ENCODE assay signal across 11 cellular contexts in the genomic region with DNA sequence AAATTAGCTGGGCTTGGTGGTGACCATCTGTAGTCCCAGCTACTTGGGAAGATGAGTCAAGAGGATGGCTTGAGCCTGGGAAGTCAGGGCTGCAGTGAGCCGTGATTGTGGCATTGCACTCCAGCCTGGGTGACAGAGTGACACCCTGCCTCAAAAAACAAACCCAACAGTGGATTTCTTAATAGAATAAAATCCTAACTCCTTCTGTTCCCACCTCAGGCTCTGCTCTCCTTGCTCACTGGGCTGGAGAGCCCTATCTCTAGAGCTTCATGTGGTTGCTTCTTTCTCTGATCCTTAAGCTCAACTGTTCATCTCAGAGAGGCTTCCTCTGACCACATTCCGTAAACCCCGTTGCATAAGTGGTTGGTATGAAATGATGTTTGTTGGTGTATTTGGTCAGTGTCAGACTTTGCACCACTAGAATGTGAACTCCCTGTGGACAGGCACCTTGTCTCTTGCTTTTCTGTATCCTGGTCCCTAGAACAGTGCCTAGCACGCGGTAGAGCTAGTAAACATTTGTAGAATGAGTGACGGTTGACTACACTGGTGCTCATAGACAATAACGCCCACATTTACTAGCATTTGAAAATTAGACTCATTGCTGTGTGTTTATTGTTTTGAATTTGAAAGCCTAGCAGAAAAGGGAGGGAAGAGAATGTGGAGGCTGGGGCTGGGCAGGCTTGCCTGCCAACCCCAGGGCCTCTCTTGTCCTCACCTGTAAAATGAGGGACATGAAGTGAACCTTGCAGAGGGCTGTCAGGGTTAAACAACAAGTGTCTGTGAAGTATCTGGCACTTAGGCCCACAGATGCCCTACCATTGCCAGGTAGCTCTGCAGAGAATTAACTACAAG. TPM values are rescaled to one million over a fixed set of nuclear protein-coding genes. Genes with fewer than 3 reads are reported as not detected.
DNase-seq lines count a peak whose midpoint lies in the region; ATAC-seq, FAIRE-seq and TF ChIP-seq lines count a peak whose summit lies in the region.
"Had no signal": no experiment of that assay in that cellular context is flagged by ENCODE, and none has a peak within 500 bp of the region (broad histone marks: within the 10 kb centered on the region; RNA-seq: fewer than 3 reads in every experiment).

No MANE protein-coding gene starts in this region.

- peak overlapping the region; percentile 43 for H3K9ac ChIP-seq in astrocyte (ENCODE audit: low read length)

- H3K27ac Mint-ChIP-seq in CD14-positive monocyte (peak overlapping the region; percentile 38 to 92 (median 85)), astrocyte (ENCODE audit: unreplicated experiment) (peak overlapping the region; percentile 91)
- H3K27ac Mint-ChIP-seq in naive thymus-derived CD4-positive, alpha-beta T cell = peak overlapping the region; percentile 39 to 99 (median 84)

- no peaks in the 10 kb centered on the region for H3K27me3 ChIP-seq in astrocyte (ENCODE audit: insufficient read depth, low read length)
- no peaks in the 10 kb centered on the region for H3K27me3 ChIP-seq in naive thymus-derived CD4-positive, alpha-beta T cell (ENCODE audit: control insufficient read depth in 2 of 2, insufficient read depth in 2 of 2, low read length in 2 of 2)

- H3K36me3 Mint-ChIP-seq in CD14-positive monocyte = peaks cover 29 to 34% of the 10 kb centered on the region in 2 donors
- H3K36me3 Mint-ChIP-seq in astrocyte (ENCODE audit: low read depth, unreplicated experiment) = peaks cover 5% of the 10 kb centered on the region
- peaks cover 6 to 26% (median 15%) of the 10 kb centered on the region in 5 donors for H3K36me3 Mint-ChIP-seq in naive thymus-derived CD4-positive, alpha-beta T cell

- no peak overlapping the region for H2AFZ ChIP-seq in astrocyte (ENCODE audit: low read depth, low read length)

- H3K4me3 Mint-ChIP-seq in CD14-positive monocyte = peak overlapping the region in 1 of 2 donors; percentile 32
- peak overlapping the region; percentile 5 for H3K4me3 Mint-ChIP-seq in astrocyte (ENCODE audit: unreplicated experiment)
- H3K4me3 Mint-ChIP-seq in naive thymus-derived CD4-positive, alpha-beta T cell = peak overlapping the region in 9 of 10 donors; percentile 45 to 96 (median 94)

- peaks cover 89% of the 10 kb centered on the region for H3K79me2 ChIP-seq in astrocyte (ENCODE audit: insufficient read depth, low read length)

- ATAC-seq in naive thymus-derived CD4-positive, alpha-beta T cell = no peak
- no peak for ATAC-seq in HG02970 (IDR thresholded peaks at IDR 0.05; ENCODE audit: low FRiP score, unreplicated experiment)

- H3K4me2 ChIP-seq in astrocyte (ENCODE audit: low read length) = peak overlapping the region; percentile 97

- no peak overlapping the region for H3K4me3 ChIP-seq in astrocyte (ENCODE audit: insufficient read depth, low read depth, low read length)
- H3K4me3 ChIP-seq in naive thymus-derived CD4-positive, alpha-beta T cell (ENCODE audit: low read length) = no peak overlapping the region
- H3K4me3 ChIP-seq: thoracic aorta had no signal

- peaks cover 48% of the 10 kb centered on the region for H3K4me1 Mint-ChIP-seq in CD14-positive monocyte
- H3K4me1 Mint-ChIP-seq in astrocyte (ENCODE audit: low read depth, unreplicated experiment) = peaks cover 43% of the 10 kb centered on the region
- peaks cover 30 to 78% (median 73%) of the 10 kb centered on the region in 7 donors for H3K4me1 Mint-ChIP-seq in naive thymus-derived CD4-positive, alpha-beta T cell

- POLR2A ChIA-PET in naive thymus-derived CD4-positive, alpha-beta T cell (lab: Charles Lee) = interaction anchor here (0.6 to 1.7 kb wide), 3 partner anchors 12 to 154 kb away, joined by 3 to 7 read pairs (median 3); no protein-coding TSS in a partner anchor

- CTCF ChIA-PET in naive thymus-derived CD4-positive, alpha-beta T cell (lab: Charles Lee) = interaction anchor here (0.6 kb wide), 1 partner anchor 97 kb away, joined by 3 read pairs; no protein-coding TSS in a partner anchor

- H3K9me3 Mint-ChIP-seq in CD14-positive monocyte (peaks cover 0 to 2% (median 0%) of the 10 kb centered on the region in 7 donors), astrocyte (ENCODE audit: unreplicated experiment) (no peaks in the 10 kb centered on the region)
- H3K9me3 Mint-ChIP-seq in naive thymus-derived CD4-positive, alpha-beta T cell = peaks cover 0 to 4% (median 0%) of the 10 kb centered on the region in 11 donors

- FAIRE-seq in astrocyte (lab: Jason Lieb, UNC) = no peak
- FAIRE-seq: small intestine had no signal

- H3K27ac ChIP-seq in astrocyte (ENCODE audit: low read depth, low read length) = peak overlapping the region; percentile 31
- peak overlapping the region; percentile 85 for H3K27ac ChIP-seq in naive thymus-derived CD4-positive, alpha-beta T cell (ENCODE audit: low read depth, low read length)
- H3K27ac ChIP-seq: thoracic aorta had no signal

- intact Hi-C loops in CD14-positive monocyte (cut with micrococcal nuclease) = no loop called here
- intact Hi-C loops in naive thymus-derived CD4-positive, alpha-beta T cell (cut with micrococcal nuclease) = loop anchor here in 1 of 2 donors (5.0 kb wide), 1 partner anchor 287 kb away; no protein-coding TSS in a partner anchor

- H3K9me3 ChIP-seq in astrocyte (ENCODE audit: insufficient read depth, low read depth, low read length) = no peaks in the 10 kb centered on the region
- no peaks in the 10 kb centered on the region for H3K9me3 ChIP-seq in naive thymus-derived CD4-positive, alpha-beta T cell (ENCODE audit: control insufficient read depth in 2 of 3, low read length in 3 of 3)
- H3K9me3 ChIP-seq: thoracic aorta had no signal

- no peak for DNase-seq in CD14-positive monocyte (ENCODE audit: low spot score)
- peak; percentile 27 for DNase-seq in HCEC 1CT
- peak; percentile 30 for DNase-seq in astrocyte (ENCODE audit: low read depth)
- DNase-seq in naive thymus-derived CD4-positive, alpha-beta T cell = no peak
- no peak for DNase-seq in H4 (ENCODE audit: low spot score)
- no peak for DNase-seq in NCI-H1048 (lab: John Stamatoyannopoulos, UW)
- no peak for DNase-seq in medulla oblongata (ENCODE audit: extremely low spot score)
- DNase-seq: NCI-H446, small intestine had no signal

- H4K20me1 ChIP-seq in astrocyte (ENCODE audit: insufficient read depth, low read length) = peaks cover 84% of the 10 kb centered on the region

- peaks cover 6% of the 10 kb centered on the region for H3K36me3 ChIP-seq in astrocyte (ENCODE audit: insufficient read depth, low read length)
- H3K36me3 ChIP-seq in naive thymus-derived CD4-positive, alpha-beta T cell (ENCODE audit: control insufficient read depth in 2 of 3, insufficient read depth in 3 of 3, low read length in 3 of 3) = peaks cover 5 to 25% (median 7%) of the 10 kb centered on the region in 3 experiments

- no peaks in the 10 kb centered on the region for H3K27me3 Mint-ChIP-seq in CD14-positive monocyte (ENCODE audit: low read depth in 3 of 3)
- no peaks in the 10 kb centered on the region for H3K27me3 Mint-ChIP-seq in astrocyte (ENCODE audit: low read depth, unreplicated experiment)
- no peaks in the 10 kb centered on the region for H3K27me3 Mint-ChIP-seq in naive thymus-derived CD4-positive, alpha-beta T cell

- H3K4me1 ChIP-seq in astrocyte (ENCODE audit: insufficient read depth, low read length) = peaks cover 49% of the 10 kb centered on the region
- peaks cover 22 to 46% of the 10 kb centered on the region in 2 donors for H3K4me1 ChIP-seq in naive thymus-derived CD4-positive, alpha-beta T cell (ENCODE audit: control insufficient read depth in 2 of 2, insufficient read depth in 2 of 2, low read length in 2 of 2)

- TF ChIP-seq CTCF in CD14-positive monocyte (IDR thresholded peaks at IDR 0.05) (no peak), astrocyte (IDR thresholded peaks at IDR 0.05; ENCODE audit: insufficient read depth, low read depth, low read length) (no peak)

RNA-seq across cellular contexts. Expression of a gene that starts 4.2 kb away (rescaled TPM):
- 100 to 1,000 TPM; 118 to 130 TPM for polyA plus RNA-seq in CD14-positive monocyte
- total RNA-seq in astrocyte = 153 and 166 TPM in 2 replicates
- total RNA-seq in naive thymus-derived CD4-positive, alpha-beta T cell = 100 to 1,000 TPM in 3 of 5 experiments, 10 to 100 TPM in 2; 83.0 to 118 (median 107) TPM
- 100 to 1,000 TPM in 1 of 2 donors, 10 to 100 TPM in 1; 91.3 to 105 TPM for polyA plus RNA-seq in naive thymus-derived CD4-positive, alpha-beta T cell
- total RNA-seq in H4 (2014; rRNA removed; shearing (Covaris generic)) = 112 and 119 TPM in 2 replicates

RNA-seq across cellular contexts. Expression of a gene that starts 34.8 kb away (rescaled TPM):
- polyA plus RNA-seq in CD14-positive monocyte = not detected
- 0.41 and 0.65 TPM in 2 replicates for total RNA-seq in astrocyte
- 1 to 10 TPM in 3 of 5 experiments, under 1 TPM in 2; 0.46 to 2.8 (median 2.0) TPM for total RNA-seq in naive thymus-derived CD4-positive, alpha-beta T cell
- polyA plus RNA-seq in naive thymus-derived CD4-positive, alpha-beta T cell = under 1 TPM in 1 of 2 donors, not detected in 1; 0.12 TPM
- 0.04 TPM in 1 of 2 replicates, not detected in the other for total RNA-seq in H4 (2014; rRNA removed; shearing (Covaris generic))

Comparison
In these comparisons a context has a peak if more than half of its experiments do, and no peak if none do; other contexts are left out.
1. DNase-seq: peak in HCEC 1CT (single experiment) and astrocyte (single experiment); none in CD14-positive monocyte (single experiment), naive thymus-derived CD4-positive, alpha-beta T cell (0 of 9), H4 (single experiment), NCI-H1048 (single experiment) and medulla oblongata (single experiment).
2. Peak in every context shown above with its lines, with median percentiles within 50 percentile points of each other: H3K27ac Mint-ChIP-seq.